16 cellular contexts compared by ENCODE assay signal in genomic region chr10:103742779-103743178, GRCh38.
A peak's percentile ranks its signal among the peaks of the same experiment; 100 is the strongest.
DNase-seq lines count a peak whose midpoint lies in the region; ATAC-seq and TF ChIP-seq lines count a peak whose summit lies in the region.
"Had no signal": no experiment of that assay in that cellular context is flagged by ENCODE, and none has a peak within 500 bp of the region (broad histone marks: within the 10 kb centered on the region; RNA-seq: fewer than 3 reads in every experiment).

No MANE protein-coding gene starts in this region.

- H3K4me3 ChIP-seq in cardiac muscle cell (no peak overlapping the region), right atrium auricular region (no peak overlapping the region), WERI-Rb-1 (ENCODE audit: low read depth, low read length) (peak overlapping the region; percentile 18; the same call in 1 of the 2 replicates), MG63 (no peak overlapping the region)

- DNase-seq in cardiac muscle cell (ENCODE audit: low read depth in 1 of 2, low spot score in 1 of 2) (peak; percentile 36 to 43), right atrium auricular region (ENCODE audit: low spot score) (no peak), WERI-Rb-1 (no peak), head of caudate nucleus (peak in 22 of 42 donors; percentile 18 to 62 (median 40)), MG63 (no peak)
- DNase-seq: EL, H7, KBM-7, NCI-H1048, NCI-H1436 treated with DMSO at 0.1 percent for 48 hours, NCI-H2081, NCI-H748 treated with DMSO at 0.1 percent for 48 hours, OCI-M1, SIG-M5 had no signal

- H3K36me3 ChIP-seq in cardiac muscle cell: no peaks in the 10 kb centered on the region
- H3K36me3 ChIP-seq in right atrium auricular region: no peaks in the 10 kb centered on the region
- H3K36me3 ChIP-seq in WERI-Rb-1: no peaks in the 10 kb centered on the region
- no peaks in the 10 kb centered on the region for H3K36me3 ChIP-seq in MG63

- H3K9me3 ChIP-seq in cardiac muscle cell (ENCODE audit: low read depth) (no peaks in the 10 kb centered on the region), right atrium auricular region (no peaks in the 10 kb centered on the region), WERI-Rb-1 (ENCODE audit: severe bottlenecking) (no peaks in the 10 kb centered on the region), MG63 (no peaks in the 10 kb centered on the region)

- H3K27ac ChIP-seq in cardiac muscle cell (peak overlapping the region; percentile 22), right atrium auricular region (no peak overlapping the region), WERI-Rb-1 (peak overlapping the region; percentile 32)

- TF ChIP-seq CTCF in cardiac muscle cell (IDR thresholded peaks at IDR 0.05; ENCODE audit: low read depth, low read length): no peak
- TF ChIP-seq CTCF in right atrium auricular region (IDR thresholded peaks at IDR 0.05): no peak
- TF ChIP-seq CTCF in WERI-Rb-1 (IDR thresholded peaks at IDR 0.05; ENCODE audit: low read depth, low read length): no peak

- peaks cover 39% of the 10 kb centered on the region for H3K4me1 ChIP-seq in cardiac muscle cell (ENCODE audit: low read depth)
- H3K4me1 ChIP-seq in right atrium auricular region: peaks cover 0 to 46% of the 10 kb centered on the region in 2 donors

- intact Hi-C loops in head of caudate nucleus (cut with DNase I): no loop called here

- ATAC-seq in HG03354 (IDR thresholded peaks at IDR 0.05; ENCODE audit: poor library complexity, severe bottlenecking, unreplicated experiment) (no peak), HG02870 (IDR thresholded peaks at IDR 0.05; ENCODE audit: unreplicated experiment) (no peak)

- H3K27me3 ChIP-seq in cardiac muscle cell (no peaks in the 10 kb centered on the region), right atrium auricular region (no peaks in the 10 kb centered on the region), WERI-Rb-1 (ENCODE audit: insufficient read depth, low read depth, severe bottlenecking) (no peaks in the 10 kb centered on the region), MG63 (no peaks in the 10 kb centered on the region)

Comparison
In these comparisons a context has a peak if more than half of its experiments do, and no peak if none do; other contexts are left out.
1. DNase-seq: peak in cardiac muscle cell (2 of 2) and head of caudate nucleus (22 of 42); none in right atrium auricular region (single experiment), WERI-Rb-1 (single experiment) and MG63 (single experiment).
2. H3K27ac ChIP-seq: peak in cardiac muscle cell (single experiment) and WERI-Rb-1 (single experiment); none in right atrium auricular region (0 of 2).